ENCODE assay signal across 8 cellular contexts in the genomic region with DNA sequence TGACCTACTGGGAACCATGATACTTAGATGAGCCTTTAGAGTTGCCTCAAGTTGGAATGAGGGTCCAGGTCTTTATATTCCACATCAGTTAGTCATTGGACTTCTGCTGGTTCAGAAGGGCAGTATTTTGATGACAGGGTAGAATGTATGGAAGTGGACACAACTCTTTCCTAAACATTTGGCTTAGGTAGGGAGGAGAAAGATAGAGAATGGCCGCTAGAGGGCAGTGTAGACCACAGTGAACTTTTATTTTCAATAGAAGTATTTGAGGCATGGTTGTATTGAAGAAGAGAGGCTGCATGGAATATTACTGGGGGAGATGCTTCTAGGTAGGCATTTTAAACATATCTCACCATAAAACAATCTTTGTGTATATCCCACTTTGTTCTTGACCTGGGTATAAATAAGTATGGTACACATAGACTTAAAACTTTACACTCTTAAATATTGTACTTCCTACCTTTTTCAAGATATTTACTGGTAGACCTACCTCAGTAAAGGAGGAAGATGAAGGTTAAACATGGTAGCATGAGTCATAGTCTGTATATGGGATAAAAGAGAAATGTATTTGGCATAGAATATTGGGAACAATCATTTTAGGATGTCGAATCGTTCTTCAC.
A peak's percentile ranks its signal among the peaks of the same experiment; 100 is the strongest.
DNase-seq lines count a peak whose midpoint lies in the region; ATAC-seq, FAIRE-seq and TF ChIP-seq lines count a peak whose summit lies in the region.

No MANE protein-coding gene starts in this region.

- TF ChIP-seq CTCF in MCF 10A (IDR thresholded peaks at IDR 0.05; ENCODE audit: unreplicated experiment) (peak; percentile 71), keratinocyte (optimal IDR thresholded peaks at IDR 0.05 in 1 of 3, IDR thresholded peaks at IDR 0.05 in 1 of 3, conservative IDR thresholded peaks at IDR 0.05 in 1 of 3; ENCODE audit: extremely low read depth in 1 of 3, insufficient read depth in 2 of 3, low read length in 3 of 3) (peak; percentile 47 to 72 (median 54))

- peak; percentile 67 for FAIRE-seq in keratinocyte (lab: Jason Lieb, UNC)

- H3K36me3 ChIP-seq in SK-N-MC (ENCODE audit: insufficient read depth, low read length) (no peaks in the 10 kb centered on the region), keratinocyte (ENCODE audit: control insufficient read depth in 2 of 2, extremely low read depth in 1 of 2, insufficient read depth in 2 of 2, low read length in 2 of 2) (no peaks in the 10 kb centered on the region)

- H3K27ac ChIP-seq in SK-N-MC (no peak overlapping the region), keratinocyte (ENCODE audit: control insufficient read depth, insufficient read depth, low read length) (no peak overlapping the region)

- H3K4me1 ChIP-seq in keratinocyte (ENCODE audit: control insufficient read depth, extremely low read depth, insufficient read depth, low read length), result no peaks in the 10 kb centered on the region

- peaks cover 5% of the 10 kb centered on the region for H3K4me1 Mint-ChIP-seq in MCF 10A (ENCODE audit: insufficient read depth, unreplicated experiment)

- no peaks in the 10 kb centered on the region for H3K9me3 Mint-ChIP-seq in MCF 10A (ENCODE audit: unreplicated experiment)

- no peaks in the 10 kb centered on the region for H3K36me3 Mint-ChIP-seq in MCF 10A (ENCODE audit: insufficient read depth, unreplicated experiment)

- no peaks in the 10 kb centered on the region for H3K27me3 ChIP-seq in keratinocyte (ENCODE audit: control insufficient read depth, extremely low read depth, insufficient read depth, low read length)

- H2AFZ ChIP-seq in keratinocyte (ENCODE audit: control insufficient read depth, low read length), result no peak overlapping the region

- H3K27ac Mint-ChIP-seq in MCF 10A (ENCODE audit: low read depth, unreplicated experiment), result no peak overlapping the region

- peak; percentile 67 for ATAC-seq in GM21381 (IDR thresholded peaks at IDR 0.05; ENCODE audit: unreplicated experiment)

- H3K4me3 Mint-ChIP-seq in MCF 10A (ENCODE audit: unreplicated experiment), result no peak overlapping the region

- H3K4me3 ChIP-seq in SK-N-MC (no peak overlapping the region), keratinocyte (ENCODE audit: control insufficient read depth in 2 of 3, extremely low read depth in 1 of 3, insufficient read depth in 2 of 3, low read depth in 1 of 3, low read length in 3 of 3) (no peak overlapping the region)

- H3K9me1 ChIP-seq in keratinocyte (ENCODE audit: control insufficient read depth, extremely low read depth, insufficient read depth, low read length), result no peaks in the 10 kb centered on the region

- H4K20me1 ChIP-seq in keratinocyte (ENCODE audit: control insufficient read depth, extremely low read depth, insufficient read depth, low read length), result no peaks in the 10 kb centered on the region

- no peak overlapping the region for H3K4me2 ChIP-seq in keratinocyte (ENCODE audit: control insufficient read depth, extremely low read depth, insufficient read depth, low read depth, low read length)

- dilution Hi-C loops in keratinocyte (cut with MboI; ENCODE audit: extremely low pct_ligation_motif_present, low sequenced_read_pairs), result no loop called here

- H3K9ac ChIP-seq in SK-N-MC (ENCODE audit: insufficient read length) (no peak overlapping the region), keratinocyte (ENCODE audit: control insufficient read depth, extremely low read depth, insufficient read depth, low read length) (no peak overlapping the region)

- CTCF ChIA-PET in MCF 10A (lab: Yijun Ruan, JAX), result interaction anchor here (0.5 to 7.0 kb wide), 16 partner anchors 10 to 1315 kb away, joined by 3 to 127 read pairs (median 4); no protein-coding TSS in a partner anchor

- DNase-seq in NCI-H1436 (lab: John Stamatoyannopoulos, UW), result peak; percentile 23
- no peak for DNase-seq in NCI-H1436 treated with DMSO at 0.1 percent for 48 hours (lab: John Stamatoyannopoulos, UW)
- peak; percentile 20 for DNase-seq in HuH-7 (ENCODE audit: low spot score)
- peak; percentile 76 for DNase-seq in SK-N-MC (ENCODE audit: low read depth, low spot score)
- peak; percentile 75 for DNase-seq in MCF 10A (ENCODE audit: unreplicated experiment)
- no peak for DNase-seq in keratinocyte (ENCODE audit: low read depth, low spot score)
- peak; percentile 17 to 22 for DNase-seq in stimulated activated CD4-positive, alpha-beta T cell treated with anti-CD3 and anti-CD28 coated beads, Interleukin-4, amount 100 ng/mL, for 48 hours (ENCODE audit: low read depth in 2 of 2)

- no peaks in the 10 kb centered on the region for H3K27me3 Mint-ChIP-seq in MCF 10A (ENCODE audit: insufficient read depth, unreplicated experiment)

- no peaks in the 10 kb centered on the region for H3K79me2 ChIP-seq in keratinocyte (ENCODE audit: control insufficient read depth, insufficient read depth, low read length)

- no peaks in the 10 kb centered on the region for H3K9me3 ChIP-seq in SK-N-MC (ENCODE audit: low read depth, low read length)
- H3K9me3 ChIP-seq in keratinocyte (ENCODE audit: control insufficient read depth, low read depth, low read length), result no peaks in the 10 kb centered on the region

- no TSS peak for BruUV-seq in MCF 10A (replicated peaks; lab: Mats Ljungman, UMichigan)

- POLR2A ChIA-PET in MCF 10A (lab: Yijun Ruan, JAX), result no interaction called here

- intact Hi-C loops in MCF 10A (cut with micrococcal nuclease), result loop anchor here (1.0 to 5.0 kb wide), 6 partner anchors 414 to 1316 kb away; no protein-coding TSS in a partner anchor

Comparison
In these comparisons a context has a peak if more than half of its experiments do, and no peak if none do; other contexts are left out.
1. DNase-seq: peak in NCI-H1436 (single experiment), HuH-7 (single experiment), SK-N-MC (single experiment), MCF 10A (single experiment) and stimulated activated CD4-positive, alpha-beta T cell treated with anti-CD3 and anti-CD28 coated beads, Interleukin-4, amount 100 ng/mL, for 48 hours (2 of 2); none in NCI-H1436 treated with DMSO at 0.1 percent for 48 hours (single experiment) and keratinocyte (single experiment).